ENCODE assay signal across 8 cellular contexts in genomic region chr7:27031289-27032172, GRCh38.
DNase-seq lines count a peak whose midpoint lies in the region; ATAC-seq, FAIRE-seq and TF ChIP-seq lines count a peak whose summit lies in the region.

No MANE protein-coding gene starts in this region.

- TF ChIP-seq POLR2A in breast epithelium (IDR thresholded peaks at IDR 0.05) = no peak

- H3K4me3 ChIP-seq in BLaER1 (no peak overlapping the region), breast epithelium (no peak overlapping the region), pancreas (no peak overlapping the region)

- intact Hi-C loops in breast epithelium (cut with DNase I; ENCODE audit: low total_unique reads) (no loop called here), pancreas (cut with DNase I) (no loop called here)

- H3K4me2 ChIP-seq in BLaER1 = peak overlapping the region; percentile 31

- WGBS in pancreas, 2 donors = 78 to 83% methylated on average over 8 of the region's 8 CpGs

- ATAC-seq in GM19395 (IDR thresholded peaks at IDR 0.05; ENCODE audit: unreplicated experiment) = peak; percentile 93
- peak in 3 of 4 donors; percentile 39 to 47 (median 43) for ATAC-seq in pancreas
- ATAC-seq in GM21528 (IDR thresholded peaks at IDR 0.05; ENCODE audit: low FRiP score, unreplicated experiment) = no peak

- in situ Hi-C loops in KBM-7 (cut with MboI; ENCODE audit: low pct_unique_long_range_greater_than_20kb, low sequenced_read_pairs) = no loop called here

- H3K9ac ChIP-seq in BLaER1 = no peak overlapping the region

- no peaks in the 10 kb centered on the region for H3K9me3 ChIP-seq in BLaER1
- H3K9me3 ChIP-seq in breast epithelium = no peaks in the 10 kb centered on the region
- H3K9me3 ChIP-seq in pancreas = no peaks in the 10 kb centered on the region

- peaks cover 8% of the 10 kb centered on the region; the same call in 1 of the 2 replicates for H3K4me1 ChIP-seq in BLaER1
- no peaks in the 10 kb centered on the region for H3K4me1 ChIP-seq in breast epithelium
- H3K4me1 ChIP-seq in pancreas = no peaks in the 10 kb centered on the region

- peak; percentile 75 for FAIRE-seq in pancreas (lab: Jason Lieb, UNC)
- FAIRE-seq in HTR-8/SVneo (lab: Jason Lieb, UNC) = no peak

- peak; percentile 38 for DNase-seq in KBM-7
- no peak for DNase-seq in breast epithelium (ENCODE audit: low spot score in 2 of 2)
- DNase-seq in pancreas = no peak
- DNase-seq in HTR-8/SVneo (ENCODE audit: insufficient read length, low spot score) = no peak
- no peak for DNase-seq in COR-L47 (lab: John Stamatoyannopoulos, UW)

- H3K36me3 ChIP-seq in BLaER1 = no peaks in the 10 kb centered on the region
- H3K36me3 ChIP-seq in breast epithelium = no peaks in the 10 kb centered on the region
- H3K36me3 ChIP-seq in pancreas = no peaks in the 10 kb centered on the region

- no peaks in the 10 kb centered on the region for H4K20me1 ChIP-seq in BLaER1

- TF ChIP-seq CTCF in breast epithelium (IDR thresholded peaks at IDR 0.05) = no peak
- no peak for TF ChIP-seq CTCF in pancreas (IDR thresholded peaks at IDR 0.05)

- H3K27me3 ChIP-seq in BLaER1 (no peaks in the 10 kb centered on the region), breast epithelium (no peaks in the 10 kb centered on the region), pancreas (no peaks in the 10 kb centered on the region)

- H3K27ac ChIP-seq in BLaER1 = no peak overlapping the region
- peak overlapping the region; percentile 29 to 67 for H3K27ac ChIP-seq in breast epithelium
- peak overlapping the region in 2 of 4 donors; percentile 14 to 36 for H3K27ac ChIP-seq in pancreas
